In genomic region chr4:108072300-108072699, GRCh38 we compare ENCODE assay signal across 8 cellular contexts.
A peak's percentile ranks its signal among the peaks of the same experiment; 100 is the strongest.
DNase-seq lines count a peak whose midpoint lies in the region; ATAC-seq and TF ChIP-seq lines count a peak whose summit lies in the region.

No MANE protein-coding gene starts in this region.

- H3K27ac ChIP-seq in MM.1S (ENCODE audit: low read length) = peak overlapping the region; percentile 83

- no peaks in the 10 kb centered on the region for H3K9me2 ChIP-seq in MM.1S (replicated peaks; ENCODE audit: insufficient read depth, low read length)

- no peaks in the 10 kb centered on the region for H3K9me3 ChIP-seq in MM.1S (replicated peaks; ENCODE audit: insufficient read depth, low read length)
- H3K9me3 ChIP-seq in mucosa of descending colon = no peaks in the 10 kb centered on the region

- peak overlapping the region; percentile 35; the same call in 1 of the 2 replicates for H2AFZ ChIP-seq in MM.1S (ENCODE audit: low read length)

- H3K27me3 ChIP-seq in MM.1S (replicated peaks; ENCODE audit: insufficient read depth, low read length) = no peaks in the 10 kb centered on the region

- ATAC-seq in mucosa of descending colon (peak; percentile 81), HG03135 (IDR thresholded peaks at IDR 0.05; ENCODE audit: unreplicated experiment) (no peak), GM18907 (IDR thresholded peaks at IDR 0.05; ENCODE audit: unreplicated experiment) (no peak), HG03457 (IDR thresholded peaks at IDR 0.05; ENCODE audit: unreplicated experiment) (no peak)

- peaks cover 9% of the 10 kb centered on the region; the same call in 1 of the 2 replicates for H3K79me2 ChIP-seq in MM.1S (ENCODE audit: low read length)

- H3K4me2 ChIP-seq in MM.1S (ENCODE audit: low read depth, low read length) = peak overlapping the region; percentile 65

- DNase-seq in DMS153 treated with DMSO at 0.1 percent for 48 hours (lab: John Stamatoyannopoulos, UW; ENCODE audit: unreplicated experiment) = peak; percentile 55
- DNase-seq in MM.1S = peak; percentile 82
- DNase-seq in activated CD4-positive, alpha-beta T cell treated with anti-CD3 and anti-CD28 coated beads, Interleukin-2, amount 50 U/mL, for 1 hour = peak; percentile 69
- DNase-seq in mucosa of descending colon = peak in 2 of 3 donors; percentile 22 to 61
- no peak for DNase-seq in NCI-H1930 (lab: John Stamatoyannopoulos, UW)

- no peaks in the 10 kb centered on the region for H4K20me1 ChIP-seq in MM.1S (ENCODE audit: insufficient read depth, low read length)

- H3F3A ChIP-seq in MM.1S (ENCODE audit: insufficient read depth, low read length) = peaks cover 21% of the 10 kb centered on the region

- H3K36me3 ChIP-seq in MM.1S (replicated peaks; ENCODE audit: insufficient read depth, low read length) = peaks cover 3% of the 10 kb centered on the region; the same call in 1 of the 2 replicates
- no peaks in the 10 kb centered on the region for H3K36me3 ChIP-seq in mucosa of descending colon (ENCODE audit: low read depth)

- intact Hi-C loops in mucosa of descending colon (cut with DNase I, micrococcal nuclease) = no loop called here

- peaks cover 47% of the 10 kb centered on the region for H3K4me1 ChIP-seq in MM.1S (ENCODE audit: low read length)
- H3K4me1 ChIP-seq in mucosa of descending colon (ENCODE audit: low read depth) = no peaks in the 10 kb centered on the region

- H3K4me3 ChIP-seq in MM.1S (ENCODE audit: low read length) (0 out of 2 replicates have a peak overlapping the region, but pooled peaks have one; percentile 7), mucosa of descending colon (no peak overlapping the region)

- TF ChIP-seq CTCF in MM.1S (IDR thresholded peaks at IDR 0.05; ENCODE audit: low read length) (no peak), mucosa of descending colon (IDR thresholded peaks at IDR 0.05) (no peak)

- peak overlapping the region; percentile 59 for H3K9ac ChIP-seq in MM.1S (ENCODE audit: low read length)

Comparison
In these comparisons a context has a peak if more than half of its experiments do, and no peak if none do; other contexts are left out.
1. DNase-seq: peak in DMS153 treated with DMSO at 0.1 percent for 48 hours (single experiment), MM.1S (single experiment), activated CD4-positive, alpha-beta T cell treated with anti-CD3 and anti-CD28 coated beads, Interleukin-2, amount 50 U/mL, for 1 hour (single experiment) and mucosa of descending colon (2 of 3); none in NCI-H1930 (0 of 2).